8 cellular contexts compared by ENCODE assay signal in genomic region chr12:30796891-30797371, GRCh38. TPM values are rescaled to one million over a fixed set of nuclear protein-coding genes. Genes with fewer than 3 reads are reported as not detected.
DNase-seq lines count a peak whose midpoint lies in the region; ATAC-seq and TF ChIP-seq lines count a peak whose summit lies in the region.

No MANE protein-coding gene starts in this region.

- 11 to 14% (median 13%) methylated on average over 22 of the region's 22 CpGs for WGBS in heart left ventricle, 4 donors

- H3K4me1 Mint-ChIP-seq in activated T-helper 17 cell treated with anti-CD3 and anti-CD28 coated beads, Interleukin-2, amount 50 U/mL, for 72 hours = peaks cover 11% of the 10 kb centered on the region
- peaks cover 9 to 21% of the 10 kb centered on the region in 2 donors for H3K4me1 Mint-ChIP-seq in stimulated activated naive B cell treated with anti-CD40 and anti-IgM and Interleukin-4, amounts not matched to agents 10 μg/mL and 1 μg/mL and 100 μg/mL, for 72 hours

- intact Hi-C loops in heart left ventricle (cut with DNase I) (loop anchor here in 5 of 10 donors (5.0 kb wide), 3 partner anchors 35 to 45 kb away; partner anchors contain the start of gene CAPRIN2 (in 1 of the 5)), left cardiac atrium (cut with DNase I) (no loop called here)

- peak overlapping the region; percentile 48 to 80 (median 63) for H3K4me3 ChIP-seq in heart left ventricle
- peak overlapping the region; percentile 55 for H3K4me3 ChIP-seq in iPS-15b (ENCODE audit: low read depth, low read length)

- H3K36me3 Mint-ChIP-seq in activated T-helper 17 cell treated with anti-CD3 and anti-CD28 coated beads, Interleukin-2, amount 50 U/mL, for 72 hours (ENCODE audit: low read depth) = no peaks in the 10 kb centered on the region
- peaks cover 0 to 3% of the 10 kb centered on the region in 2 donors for H3K36me3 Mint-ChIP-seq in stimulated activated naive B cell treated with anti-CD40 and anti-IgM and Interleukin-4, amounts not matched to agents 10 μg/mL and 1 μg/mL and 100 μg/mL, for 72 hours

- H3K27ac Mint-ChIP-seq in activated T-helper 17 cell treated with anti-CD3 and anti-CD28 coated beads, Interleukin-2, amount 50 U/mL, for 72 hours = no peak overlapping the region
- peak overlapping the region; percentile 82 for H3K27ac Mint-ChIP-seq in stimulated activated naive B cell treated with anti-CD40 and anti-IgM and Interleukin-4, amounts not matched to agents 10 μg/mL and 1 μg/mL and 100 μg/mL, for 72 hours

- peaks cover 27% of the 10 kb centered on the region for H3K27me3 Mint-ChIP-seq in activated T-helper 17 cell treated with anti-CD3 and anti-CD28 coated beads, Interleukin-2, amount 50 U/mL, for 72 hours
- H3K27me3 Mint-ChIP-seq in stimulated activated naive B cell treated with anti-CD40 and anti-IgM and Interleukin-4, amounts not matched to agents 10 μg/mL and 1 μg/mL and 100 μg/mL, for 72 hours = peaks cover 54 to 71% of the 10 kb centered on the region in 2 donors

- H3K4me1 ChIP-seq in heart left ventricle (peaks cover 0 to 27% (median 11%) of the 10 kb centered on the region in 12 donors), iPS-15b (ENCODE audit: control insufficient read depth, insufficient read depth, low read length) (peaks cover 13% of the 10 kb centered on the region)

- H3K27ac ChIP-seq in heart left ventricle = peak overlapping the region in 1 of 12 donors; percentile 89

- TF ChIP-seq POLR2A in heart left ventricle (IDR thresholded peaks at IDR 0.05) = no peak

- TF ChIP-seq CTCF in heart left ventricle (IDR thresholded peaks at IDR 0.05) = no peak

- peaks cover 0 to 23% (median 0%) of the 10 kb centered on the region in 9 donors for H3K27me3 ChIP-seq in heart left ventricle
- H3K27me3 ChIP-seq in iPS-15b (ENCODE audit: control insufficient read depth, insufficient read depth, low read length) = no peaks in the 10 kb centered on the region

- no peaks in the 10 kb centered on the region for H3K9me3 ChIP-seq in heart left ventricle
- H3K9me3 ChIP-seq in iPS-15b (ENCODE audit: control insufficient read depth, insufficient read depth, low read length) = no peaks in the 10 kb centered on the region

- H3K36me3 ChIP-seq in heart left ventricle = no peaks in the 10 kb centered on the region
- peaks cover 8% of the 10 kb centered on the region for H3K36me3 ChIP-seq in iPS-15b (ENCODE audit: control insufficient read depth, insufficient read depth, low read length)

- DNase-seq in heart left ventricle (peak in 1 of 5 donors; percentile 9), left cardiac atrium (no peak), activated gamma-delta T cell treated with Interleukin-2 at 50 U/mL for 16 hours (no peak)
- no peak for DNase-seq in stimulated activated naive B cell treated with anti-CD40 and anti-IgM and Interleukin-4, amounts not matched to agents 10 μg/mL and 1 μg/mL and 100 μg/mL, for 72 hours

- peak overlapping the region; percentile 64 for H3K4me3 Mint-ChIP-seq in activated T-helper 17 cell treated with anti-CD3 and anti-CD28 coated beads, Interleukin-2, amount 50 U/mL, for 72 hours
- H3K4me3 Mint-ChIP-seq in stimulated activated naive B cell treated with anti-CD40 and anti-IgM and Interleukin-4, amounts not matched to agents 10 μg/mL and 1 μg/mL and 100 μg/mL, for 72 hours = peak overlapping the region; percentile 75 to 85

- H3K9me3 Mint-ChIP-seq in activated T-helper 17 cell treated with anti-CD3 and anti-CD28 coated beads, Interleukin-2, amount 50 U/mL, for 72 hours = no peaks in the 10 kb centered on the region
- no peaks in the 10 kb centered on the region for H3K9me3 Mint-ChIP-seq in stimulated activated naive B cell treated with anti-CD40 and anti-IgM and Interleukin-4, amounts not matched to agents 10 μg/mL and 1 μg/mL and 100 μg/mL, for 72 hours

- ATAC-seq in heart left ventricle (no peak), left cardiac atrium (no peak), HG03139 (IDR thresholded peaks at IDR 0.05; ENCODE audit: unreplicated experiment) (no peak), HG02970 (IDR thresholded peaks at IDR 0.05; ENCODE audit: low FRiP score, unreplicated experiment) (no peak)
- no peak for ATAC-seq in activated T-helper 17 cell treated with anti-CD3 and anti-CD28 coated beads, Interleukin-2, amount 50 U/mL, for 72 hours (replicated peaks)
- ATAC-seq in stimulated activated naive B cell treated with anti-CD40 and anti-IgM and Interleukin-4, amounts not matched to agents 10 μg/mL and 1 μg/mL and 100 μg/mL, for 72 hours (replicated peaks) = no peak

- peak overlapping the region; percentile 1 for H3K9ac ChIP-seq in iPS-15b (ENCODE audit: low read depth, low read length)

RNA-seq across cellular contexts. Expression of gene CAPRIN2, which starts 42.2 kb away (rescaled TPM):
- total RNA-seq in heart left ventricle = 10 to 100 TPM; 15.3 to 33.6 (median 30.4) TPM
- polyA plus RNA-seq in heart left ventricle = 10 to 100 TPM in 1 of 2 donors, 1 to 10 TPM in 1; 9.9 to 13.9 TPM
- 10 to 100 TPM; 17.9 to 20.9 TPM for total RNA-seq in left cardiac atrium
- total RNA-seq in activated T-helper 17 cell treated with anti-CD3 and anti-CD28 coated beads, Interleukin-2, amount 50 U/mL, for 72 hours = 10 to 100 TPM; 11.3 to 12.1 TPM
